ENCODE assay signal across 1 cellular context in the genomic region with DNA sequence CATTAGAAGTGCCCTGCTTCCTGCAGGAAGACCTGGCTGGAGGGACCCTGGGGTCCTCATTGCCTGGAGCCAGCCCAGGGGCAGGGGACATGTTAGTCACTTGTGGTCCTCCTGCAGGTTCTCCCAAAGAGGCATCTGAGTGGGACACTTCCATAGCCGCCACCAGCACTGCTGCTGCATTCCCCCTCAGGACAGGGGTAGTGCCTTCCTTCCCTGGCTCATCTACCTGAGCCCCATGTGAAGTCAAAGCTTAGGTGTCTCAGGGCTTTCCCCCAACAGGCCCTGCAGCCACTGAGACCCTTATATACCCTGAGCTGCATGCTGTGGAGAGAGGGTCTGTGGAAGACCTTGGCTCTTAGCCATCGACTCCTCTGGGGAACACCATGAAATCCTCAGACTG.
TF ChIP-seq lines count a peak whose summit lies in the region.

No MANE protein-coding gene starts in this region.

TF ChIP-seq in H1, 55 proteins besides CTCF, POLR2A, EP300 and RAD21:
- TF ChIP-seq, protein P1, sequence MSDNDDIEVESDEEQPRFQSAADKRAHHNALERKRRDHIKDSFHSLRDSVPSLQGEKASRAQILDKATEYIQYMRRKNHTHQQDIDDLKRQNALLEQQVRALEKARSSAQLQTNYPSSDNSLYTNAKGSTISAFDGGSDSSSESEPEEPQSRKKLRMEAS (IDR thresholded peaks at IDR 0.05): no peak
- TF ChIP-seq ASH2L (IDR thresholded peaks at IDR 0.05; ENCODE audit: low read length): no peak
- no peak for TF ChIP-seq ZNF274 (IDR thresholded peaks at IDR 0.05; ENCODE audit: borderline replicate concordance, extremely low read depth, low read length)
- no peak for TF ChIP-seq KDM5A (IDR thresholded peaks at IDR 0.05; ENCODE audit: low read length)
- no peak for TF ChIP-seq NRF1 (IDR thresholded peaks at IDR 0.05; ENCODE audit: low read depth, low read length)
- TF ChIP-seq TEAD4 (IDR thresholded peaks at IDR 0.05; ENCODE audit: low read depth, low read length): no peak
- TF ChIP-seq, protein P2, sequence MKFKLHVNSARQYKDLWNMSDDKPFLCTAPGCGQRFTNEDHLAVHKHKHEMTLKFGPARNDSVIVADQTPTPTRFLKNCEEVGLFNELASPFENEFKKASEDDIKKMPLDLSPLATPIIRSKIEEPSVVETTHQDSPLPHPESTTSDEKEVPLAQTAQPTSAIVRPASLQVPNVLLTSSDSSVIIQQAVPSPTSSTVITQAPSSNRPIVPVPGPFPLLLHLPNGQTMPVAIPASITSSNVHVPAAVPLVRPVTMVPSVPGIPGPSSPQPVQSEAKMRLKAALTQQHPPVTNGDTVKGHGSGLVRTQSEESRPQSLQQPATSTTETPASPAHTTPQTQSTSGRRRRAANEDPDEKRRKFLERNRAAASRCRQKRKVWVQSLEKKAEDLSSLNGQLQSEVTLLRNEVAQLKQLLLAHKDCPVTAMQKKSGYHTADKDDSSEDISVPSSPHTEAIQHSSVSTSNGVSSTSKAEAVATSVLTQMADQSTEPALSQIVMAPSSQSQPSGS (IDR thresholded peaks at IDR 0.05; ENCODE audit: low read length): no peak
- TF ChIP-seq, protein P3, sequence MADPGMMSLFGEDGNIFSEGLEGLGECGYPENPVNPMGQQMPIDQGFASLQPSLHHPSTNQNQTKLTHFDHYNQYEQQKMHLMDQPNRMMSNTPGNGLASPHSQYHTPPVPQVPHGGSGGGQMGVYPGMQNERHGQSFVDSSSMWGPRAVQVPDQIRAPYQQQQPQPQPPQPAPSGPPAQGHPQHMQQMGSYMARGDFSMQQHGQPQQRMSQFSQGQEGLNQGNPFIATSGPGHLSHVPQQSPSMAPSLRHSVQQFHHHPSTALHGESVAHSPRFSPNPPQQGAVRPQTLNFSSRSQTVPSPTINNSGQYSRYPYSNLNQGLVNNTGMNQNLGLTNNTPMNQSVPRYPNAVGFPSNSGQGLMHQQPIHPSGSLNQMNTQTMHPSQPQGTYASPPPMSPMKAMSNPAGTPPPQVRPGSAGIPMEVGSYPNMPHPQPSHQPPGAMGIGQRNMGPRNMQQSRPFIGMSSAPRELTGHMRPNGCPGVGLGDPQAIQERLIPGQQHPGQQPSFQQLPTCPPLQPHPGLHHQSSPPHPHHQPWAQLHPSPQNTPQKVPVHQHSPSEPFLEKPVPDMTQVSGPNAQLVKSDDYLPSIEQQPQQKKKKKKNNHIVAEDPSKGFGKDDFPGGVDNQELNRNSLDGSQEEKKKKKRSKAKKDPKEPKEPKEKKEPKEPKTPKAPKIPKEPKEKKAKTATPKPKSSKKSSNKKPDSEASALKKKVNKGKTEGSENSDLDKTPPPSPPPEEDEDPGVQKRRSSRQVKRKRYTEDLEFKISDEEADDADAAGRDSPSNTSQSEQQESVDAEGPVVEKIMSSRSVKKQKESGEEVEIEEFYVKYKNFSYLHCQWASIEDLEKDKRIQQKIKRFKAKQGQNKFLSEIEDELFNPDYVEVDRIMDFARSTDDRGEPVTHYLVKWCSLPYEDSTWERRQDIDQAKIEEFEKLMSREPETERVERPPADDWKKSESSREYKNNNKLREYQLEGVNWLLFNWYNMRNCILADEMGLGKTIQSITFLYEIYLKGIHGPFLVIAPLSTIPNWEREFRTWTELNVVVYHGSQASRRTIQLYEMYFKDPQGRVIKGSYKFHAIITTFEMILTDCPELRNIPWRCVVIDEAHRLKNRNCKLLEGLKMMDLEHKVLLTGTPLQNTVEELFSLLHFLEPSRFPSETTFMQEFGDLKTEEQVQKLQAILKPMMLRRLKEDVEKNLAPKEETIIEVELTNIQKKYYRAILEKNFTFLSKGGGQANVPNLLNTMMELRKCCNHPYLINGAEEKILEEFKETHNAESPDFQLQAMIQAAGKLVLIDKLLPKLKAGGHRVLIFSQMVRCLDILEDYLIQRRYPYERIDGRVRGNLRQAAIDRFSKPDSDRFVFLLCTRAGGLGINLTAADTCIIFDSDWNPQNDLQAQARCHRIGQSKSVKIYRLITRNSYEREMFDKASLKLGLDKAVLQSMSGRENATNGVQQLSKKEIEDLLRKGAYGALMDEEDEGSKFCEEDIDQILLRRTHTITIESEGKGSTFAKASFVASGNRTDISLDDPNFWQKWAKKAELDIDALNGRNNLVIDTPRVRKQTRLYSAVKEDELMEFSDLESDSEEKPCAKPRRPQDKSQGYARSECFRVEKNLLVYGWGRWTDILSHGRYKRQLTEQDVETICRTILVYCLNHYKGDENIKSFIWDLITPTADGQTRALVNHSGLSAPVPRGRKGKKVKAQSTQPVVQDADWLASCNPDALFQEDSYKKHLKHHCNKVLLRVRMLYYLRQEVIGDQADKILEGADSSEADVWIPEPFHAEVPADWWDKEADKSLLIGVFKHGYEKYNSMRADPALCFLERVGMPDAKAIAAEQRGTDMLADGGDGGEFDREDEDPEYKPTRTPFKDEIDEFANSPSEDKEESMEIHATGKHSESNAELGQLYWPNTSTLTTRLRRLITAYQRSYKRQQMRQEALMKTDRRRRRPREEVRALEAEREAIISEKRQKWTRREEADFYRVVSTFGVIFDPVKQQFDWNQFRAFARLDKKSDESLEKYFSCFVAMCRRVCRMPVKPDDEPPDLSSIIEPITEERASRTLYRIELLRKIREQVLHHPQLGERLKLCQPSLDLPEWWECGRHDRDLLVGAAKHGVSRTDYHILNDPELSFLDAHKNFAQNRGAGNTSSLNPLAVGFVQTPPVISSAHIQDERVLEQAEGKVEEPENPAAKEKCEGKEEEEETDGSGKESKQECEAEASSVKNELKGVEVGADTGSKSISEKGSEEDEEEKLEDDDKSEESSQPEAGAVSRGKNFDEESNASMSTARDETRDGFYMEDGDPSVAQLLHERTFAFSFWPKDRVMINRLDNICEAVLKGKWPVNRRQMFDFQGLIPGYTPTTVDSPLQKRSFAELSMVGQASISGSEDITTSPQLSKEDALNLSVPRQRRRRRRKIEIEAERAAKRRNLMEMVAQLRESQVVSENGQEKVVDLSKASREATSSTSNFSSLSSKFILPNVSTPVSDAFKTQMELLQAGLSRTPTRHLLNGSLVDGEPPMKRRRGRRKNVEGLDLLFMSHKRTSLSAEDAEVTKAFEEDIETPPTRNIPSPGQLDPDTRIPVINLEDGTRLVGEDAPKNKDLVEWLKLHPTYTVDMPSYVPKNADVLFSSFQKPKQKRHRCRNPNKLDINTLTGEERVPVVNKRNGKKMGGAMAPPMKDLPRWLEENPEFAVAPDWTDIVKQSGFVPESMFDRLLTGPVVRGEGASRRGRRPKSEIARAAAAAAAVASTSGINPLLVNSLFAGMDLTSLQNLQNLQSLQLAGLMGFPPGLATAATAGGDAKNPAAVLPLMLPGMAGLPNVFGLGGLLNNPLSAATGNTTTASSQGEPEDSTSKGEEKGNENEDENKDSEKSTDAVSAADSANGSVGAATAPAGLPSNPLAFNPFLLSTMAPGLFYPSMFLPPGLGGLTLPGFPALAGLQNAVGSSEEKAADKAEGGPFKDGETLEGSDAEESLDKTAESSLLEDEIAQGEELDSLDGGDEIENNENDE (IDR thresholded peaks at IDR 0.05; ENCODE audit: insufficient replicate concordance, low read length): no peak
- no peak for TF ChIP-seq SIN3A (conservative IDR thresholded peaks at IDR 0.05 in 1 of 2, IDR thresholded peaks at IDR 0.05 in 1 of 2; ENCODE audit: low read depth in 1 of 2, low read length in 2 of 2)
- no peak for TF ChIP-seq SP2 (IDR thresholded peaks at IDR 0.05; ENCODE audit: low read length)
- no peak for TF ChIP-seq CTBP2 (IDR thresholded peaks at IDR 0.05; ENCODE audit: borderline replicate concordance, insufficient read depth, insufficient read length, low read length)
- TF ChIP-seq SIX5 (IDR thresholded peaks at IDR 0.05; ENCODE audit: low read depth, low read length): no peak
- TF ChIP-seq JUN (IDR thresholded peaks at IDR 0.05; ENCODE audit: low read depth, low read length): no peak
- TF ChIP-seq NANOG (IDR thresholded peaks at IDR 0.05; ENCODE audit: insufficient read depth, low read depth, low read length, poor library complexity, severe bottlenecking): no peak
- TF ChIP-seq MAFK (IDR thresholded peaks at IDR 0.05; ENCODE audit: low read depth, low read length): no peak
- no peak for TF ChIP-seq SAP30 (IDR thresholded peaks at IDR 0.05; ENCODE audit: insufficient read depth, insufficient replicate concordance, low read length)
- no peak for TF ChIP-seq TAF1 (IDR thresholded peaks at IDR 0.05; ENCODE audit: low read depth, low read length)
